In the genomic region with DNA sequence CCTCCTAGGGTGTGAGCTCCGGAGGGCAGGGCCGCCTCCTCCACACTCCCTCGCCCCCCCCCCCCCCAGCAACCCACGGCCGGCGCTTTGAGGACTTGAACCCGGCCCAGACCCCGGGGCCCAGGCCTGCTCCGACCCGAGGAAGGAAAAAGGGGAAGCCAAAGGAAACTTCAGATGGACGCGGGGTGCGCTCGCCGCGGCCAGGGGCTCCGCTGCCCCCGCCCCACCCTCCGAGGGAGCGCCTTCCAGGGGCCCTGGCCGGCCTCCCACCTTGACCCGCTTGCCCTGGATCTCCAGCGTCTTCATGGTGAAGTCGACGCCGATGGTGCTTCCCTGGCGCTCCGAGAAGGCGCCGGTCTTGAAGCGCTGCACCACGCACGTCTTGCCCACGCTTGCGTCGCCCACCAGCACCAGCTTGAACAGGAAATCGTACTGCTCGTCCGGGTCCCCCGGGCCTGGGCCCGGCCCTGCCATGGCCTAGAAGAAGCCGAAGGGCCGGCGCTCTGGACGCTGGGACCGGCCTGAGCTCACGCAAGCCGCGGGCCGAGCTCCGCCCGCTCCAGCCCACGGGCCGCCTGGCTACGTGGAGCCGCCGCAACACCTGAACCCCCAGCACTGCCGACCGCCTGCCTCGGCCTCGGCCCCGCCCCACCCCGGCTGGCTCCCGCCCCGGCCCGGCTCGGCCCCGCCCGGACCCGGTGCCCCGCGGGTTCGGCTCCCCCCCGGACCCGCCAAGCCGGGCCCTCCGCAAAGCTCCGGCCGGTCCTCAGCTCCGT, we compare ENCODE assay signal across 8 cellular contexts. TPM values are rescaled to one million over a fixed set of nuclear protein-coding genes. Genes with fewer than 3 reads are reported as not detected.
DNase-seq lines count a peak whose midpoint lies in the region; ATAC-seq and TF ChIP-seq lines count a peak whose summit lies in the region.

No MANE protein-coding gene starts in this region.

- H3K9me3 ChIP-seq in mononuclear cell (ENCODE audit: low read depth, low read length): no peaks in the 10 kb centered on the region
- H3K9me3 ChIP-seq in upper lobe of right lung: no peaks in the 10 kb centered on the region

- DNase-seq in ecto neural progenitor cell (ENCODE audit: low spot score): peak; percentile 72
- no peak for DNase-seq in upper lobe of right lung
- no peak for DNase-seq in NCI-H187 (lab: John Stamatoyannopoulos, UW)
- no peak for DNase-seq in HEK293T (ENCODE audit: extremely low spot score)

- H3K4me1 ChIP-seq in mononuclear cell (ENCODE audit: insufficient read depth, low read length) (peaks cover 58% of the 10 kb centered on the region), upper lobe of right lung (peaks cover 38% of the 10 kb centered on the region)

- CTCF ChIA-PET in HEK293T (lab: Yijun Ruan, JAX): interaction anchor here (1.0 to 2.7 kb wide), 2 partner anchors 41 to 124 kb away, joined by 5 to 9 read pairs; no protein-coding TSS in a partner anchor

- peak overlapping the region; percentile 65 for H3K27ac ChIP-seq in VCaP
- H3K27ac ChIP-seq in upper lobe of right lung: peak overlapping the region; percentile 89

- POLR2A ChIA-PET in HEK293T (lab: Yijun Ruan, JAX): interaction anchor here (0.8 to 2.4 kb wide), 8 partner anchors 10 to 195 kb away, joined by 3 to 9 read pairs (median 4); a partner anchor contains a TSS

- ATAC-seq in HG03064 (IDR thresholded peaks at IDR 0.05; ENCODE audit: low read depth, unreplicated experiment) (peak; percentile 6), upper lobe of right lung (peak; percentile 79)

- H3K27me3 ChIP-seq in mononuclear cell (ENCODE audit: insufficient read depth, low read length) (no peaks in the 10 kb centered on the region), upper lobe of right lung (no peaks in the 10 kb centered on the region)

- intact Hi-C loops in upper lobe of right lung (cut with DNase I): no loop called here

- H3K4me3 ChIP-seq in GM12875 (ENCODE audit: low read depth, low read length) (peak overlapping the region; percentile 85), mononuclear cell (ENCODE audit: low read length) (peak overlapping the region; percentile 85), upper lobe of right lung (peak overlapping the region; percentile 64)

- H3K36me3 ChIP-seq in upper lobe of right lung: no peaks in the 10 kb centered on the region

- TF ChIP-seq CTCF in GM12875 (IDR thresholded peaks at IDR 0.05; ENCODE audit: borderline replicate concordance, insufficient read depth, low read depth, low read length) (no peak), VCaP (conservative IDR thresholded peaks at IDR 0.05) (no peak), upper lobe of right lung (IDR thresholded peaks at IDR 0.05) (no peak)

TF ChIP-seq in HEK293T, 16 proteins besides CTCF, POLR2A, EP300 and RAD21:
- TF ChIP-seq FOXA1 (IDR thresholded peaks at IDR 0.05) (no peak), SP1 (IDR thresholded peaks at IDR 0.05) (no peak), ZNF384 (IDR thresholded peaks at IDR 0.05) (no peak), HDGF (IDR thresholded peaks at IDR 0.05; ENCODE audit: borderline replicate concordance) (no peak), ELF4 (IDR thresholded peaks at IDR 0.05) (no peak), BHLHE40 (IDR thresholded peaks at IDR 0.05; ENCODE audit: borderline replicate concordance) (no peak), FOXM1 (IDR thresholded peaks at IDR 0.05; ENCODE audit: borderline replicate concordance) (no peak), L3MBTL2 (conservative IDR thresholded peaks at IDR 0.05) (no peak), LEF1 (IDR thresholded peaks at IDR 0.05; ENCODE audit: borderline replicate concordance) (no peak), TARDBP (IDR thresholded peaks at IDR 0.05) (no peak)
TF ChIP-seq in HEK293T: peak in this region for 0.

RNA-seq across cellular contexts. Expression of a gene that starts 0.4 kb away (rescaled TPM):
- total RNA-seq in mononuclear cell: 28.1 TPM
- 38.9 TPM for total RNA-seq in upper lobe of right lung

RNA-seq across cellular contexts. Expression of a gene that starts 39.7 kb away (rescaled TPM):
- total RNA-seq in mononuclear cell: 24.9 TPM
- total RNA-seq in upper lobe of right lung: 30.3 TPM
